ENCODE assay signal across 8 cellular contexts in the genomic region with DNA sequence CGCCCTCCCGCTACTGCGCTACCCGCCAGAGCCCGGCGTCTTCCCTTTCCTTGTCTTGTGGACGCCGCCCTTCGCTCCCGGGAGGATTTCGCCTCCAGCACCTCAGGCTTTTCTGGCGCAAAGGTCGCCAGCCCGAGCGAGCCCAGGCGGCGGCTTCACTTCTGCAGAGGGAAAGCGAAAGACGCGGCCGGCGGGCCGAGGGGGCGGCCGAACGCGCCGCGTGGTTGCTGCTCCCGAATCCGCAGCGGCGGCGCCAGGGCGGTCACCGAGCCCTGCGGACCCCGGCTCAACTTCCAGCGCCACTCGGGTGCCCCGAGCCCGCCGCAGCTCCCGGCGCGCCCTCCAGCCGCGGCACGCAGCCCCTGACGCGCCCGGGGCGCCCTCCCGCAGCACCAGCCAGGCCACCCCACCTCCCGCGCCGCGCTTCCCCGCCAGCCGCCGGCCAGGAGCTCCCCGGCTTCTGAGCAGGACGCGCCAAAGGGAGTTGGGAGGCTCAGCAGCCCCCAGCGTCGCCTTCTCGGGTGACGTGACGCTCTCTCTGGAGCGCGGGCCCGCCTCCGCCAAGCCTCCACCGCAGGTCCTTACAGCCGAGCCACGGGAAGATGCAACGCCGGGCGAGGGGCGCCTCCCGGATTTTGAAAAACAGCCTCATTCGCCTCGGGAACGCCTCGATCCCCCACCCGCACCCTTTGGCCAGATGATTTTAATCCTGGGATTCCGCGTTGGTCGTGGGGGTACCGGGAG.
A peak's percentile ranks its signal among the peaks of the same experiment; 100 is the strongest.
DNase-seq lines count a peak whose midpoint lies in the region; TF ChIP-seq lines count a peak whose summit lies in the region.

No MANE protein-coding gene starts in this region.

- DNase-seq in GM13976 (ENCODE audit: low spot score) (peak; percentile 64), NCI-H510A treated with DMSO at 0.1 percent for 48 hours (lab: John Stamatoyannopoulos, UW) (peak; percentile 45), choroid plexus epithelial cell (ENCODE audit: low read depth) (peak; percentile 42), kidney glomerular epithelial cell (lab: John Stamatoyannopoulos, UW) (peak; percentile 22), activated gamma-delta T cell treated with Interleukin-2 at 50 U/mL for 16 hours (no peak), NCI-H82 treated with DMSO at 0.1 percent for 48 hours (lab: John Stamatoyannopoulos, UW; ENCODE audit: unreplicated experiment) (no peak), NCI-H774 (lab: John Stamatoyannopoulos, UW) (no peak)
- peak; percentile 24 for DNase-seq in stimulated activated CD8-positive, alpha-beta memory T cell treated with anti-CD3 and anti-CD28 coated beads, Interleukin-4, amount 100 ng/mL, for 48 hours

- peak overlapping the region; percentile 69 for H3K4me3 ChIP-seq in choroid plexus epithelial cell (ENCODE audit: low read depth, low read length)

- TF ChIP-seq CTCF in GM13976 (IDR thresholded peaks at IDR 0.05; ENCODE audit: borderline replicate concordance, control extremely low read depth, extremely low read depth, insufficient read depth, missing control alignments) (no peak), choroid plexus epithelial cell (conservative IDR thresholded peaks at IDR 0.05; ENCODE audit: low read depth, low read length) (no peak)

- in situ Hi-C loops in GM13976 (cut with MboI; ENCODE audit: low sequenced_read_pairs, unreplicated experiment): no loop called here

Comparison
In these comparisons a context has a peak if more than half of its experiments do, and no peak if none do; other contexts are left out.
1. DNase-seq: peak in GM13976 (single experiment), NCI-H510A treated with DMSO at 0.1 percent for 48 hours (single experiment), choroid plexus epithelial cell (single experiment), kidney glomerular epithelial cell (single experiment) and stimulated activated CD8-positive, alpha-beta memory T cell treated with anti-CD3 and anti-CD28 coated beads, Interleukin-4, amount 100 ng/mL, for 48 hours (single experiment); none in activated gamma-delta T cell treated with Interleukin-2 at 50 U/mL for 16 hours (single experiment), NCI-H82 treated with DMSO at 0.1 percent for 48 hours (single experiment) and NCI-H774 (single experiment).